19 cellular contexts compared by ENCODE assay signal in the genomic region with DNA sequence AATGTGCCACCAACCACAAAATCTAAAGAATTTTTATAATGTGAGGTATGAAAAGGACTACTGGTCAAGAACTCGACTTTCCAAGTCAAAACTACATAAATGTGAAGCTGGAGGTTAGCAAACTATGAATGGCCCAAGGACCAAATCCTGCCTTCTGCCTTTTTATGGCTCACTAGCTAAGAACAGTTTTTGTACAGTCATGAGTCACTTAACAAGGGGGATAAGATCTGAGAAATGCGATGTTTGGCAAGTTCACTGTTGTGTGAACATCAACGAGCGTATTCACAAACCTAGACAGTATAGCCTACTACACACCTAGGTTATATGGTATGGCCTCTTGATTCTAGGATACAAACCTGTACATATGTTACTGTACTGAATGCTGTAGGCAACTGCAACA. TPM values are rescaled to one million over a fixed set of nuclear protein-coding genes. Genes with fewer than 3 reads are reported as not detected.
DNase-seq lines count a peak whose midpoint lies in the region; ATAC-seq and TF ChIP-seq lines count a peak whose summit lies in the region.
"Had no signal": no experiment of that assay in that cellular context is flagged by ENCODE, and none has a peak within 500 bp of the region (broad histone marks: within the 10 kb centered on the region; RNA-seq: fewer than 3 reads in every experiment).

No MANE protein-coding gene starts in this region.

- TF ChIP-seq POLR2A in testis (IDR thresholded peaks at IDR 0.05) = no peak

- H3K4me3 Mint-ChIP-seq in activated T-helper 1 cell treated with anti-CD3 and anti-CD28 coated beads, Interleukin-12 subunit alpha, Interleukin-12 subunit beta, Interleukin-2, Interleukin-4 antibody, amounts not matched to agents 30 ng/mL and 10 ng/mL and 1 ng/mL, durations not matched to agents 14 hours and 24 hours and 36 hours = no peak overlapping the region
- H3K4me3 Mint-ChIP-seq: activated CD8-positive, alpha-beta T cell treated with anti-CD3 and anti-CD28 coated beads for 36 hours; type B pancreatic cell had no signal

- H3K4me3 ChIP-seq in HEK293 (ENCODE audit: low read depth, low read length) = no peak overlapping the region
- no peak overlapping the region for H3K4me3 ChIP-seq in astrocyte of the spinal cord (ENCODE audit: low read depth, low read length)
- H3K4me3 ChIP-seq in testis = no peak overlapping the region
- H3K4me3 ChIP-seq: GM12878, pancreas had no signal

- H3K4me1 ChIP-seq in HEK293 (ENCODE audit: control insufficient read depth, insufficient read depth, low read length) (peaks cover 56% of the 10 kb centered on the region), testis (peaks cover 24% of the 10 kb centered on the region)

- WGBS in testis, 2 donors = 85 to 88% methylated on average over 4 of the region's 4 CpGs

- H3K9me3 ChIP-seq in HEK293 (ENCODE audit: control insufficient read depth, insufficient read depth, low read depth, low read length) = no peaks in the 10 kb centered on the region
- no peaks in the 10 kb centered on the region for H3K9me3 ChIP-seq in testis
- H3K9me3 ChIP-seq: pancreas had no signal

- H3K27ac Mint-ChIP-seq in activated T-helper 1 cell treated with anti-CD3 and anti-CD28 coated beads, Interleukin-12 subunit alpha, Interleukin-12 subunit beta, Interleukin-2, Interleukin-4 antibody, amounts not matched to agents 30 ng/mL and 10 ng/mL and 1 ng/mL, durations not matched to agents 14 hours and 24 hours and 36 hours = no peak overlapping the region
- H3K27ac Mint-ChIP-seq: activated CD8-positive, alpha-beta T cell treated with anti-CD3 and anti-CD28 coated beads for 36 hours; type B pancreatic cell had no signal

- no peak for ATAC-seq in HG03565 (IDR thresholded peaks at IDR 0.05; ENCODE audit: unreplicated experiment)
- ATAC-seq: activated CD8-positive, alpha-beta T cell treated with anti-CD3 and anti-CD28 coated beads for 36 hours; GM12878; pancreas had no signal

- TF ChIP-seq CTCF in HEK293 (tag by site-specific recombination; IDR thresholded peaks at IDR 0.05) (no peak), astrocyte of the spinal cord (IDR thresholded peaks at IDR 0.05; ENCODE audit: low read depth, low read length) (no peak), testis (IDR thresholded peaks at IDR 0.05) (no peak)

- DNase-seq in ACHN (peak; percentile 67), astrocyte of the spinal cord (ENCODE audit: low read depth, low spot score) (peak; percentile 64), kidney tubule cell (ENCODE audit: low spot score) (peak; percentile 77), testis (no peak), NCI-H1048 (lab: John Stamatoyannopoulos, UW) (no peak)
- DNase-seq in activated T-helper 1 cell treated with anti-CD3 and anti-CD28 coated beads, Interleukin-12 subunit alpha, Interleukin-12 subunit beta, Interleukin-2, Interleukin-4 antibody, amounts not matched to agents 30 ng/mL and 10 ng/mL and 1 ng/mL, durations not matched to agents 14 hours and 24 hours and 36 hours (ENCODE audit: low spot score) = no peak
- DNase-seq: activated CD8-positive, alpha-beta T cell treated with anti-CD3 and anti-CD28 coated beads for 36 hours; activated gamma-delta T cell; central memory CD4-positive, alpha-beta T cell; DMS153; NCI-H1694; NCI-H748 treated with DMSO at 0.1 percent for 48 hours; SIG-M5; stimulated activated CD4-positive, alpha-beta T cell treated with anti-CD3 and anti-CD28 coated beads, Interleukin-15, amount 100 ng/mL, for 24 hours had no signal

- CTCF ChIA-PET in HEK293 (lab: Yijun Ruan, JAX) = interaction anchor here (3.9 kb wide), 1 partner anchor 38 kb away, joined by 25 read pairs; no protein-coding TSS in a partner anchor

- intact Hi-C loops in testis (cut with DNase I; ENCODE audit: low total_unique reads) = no loop called here
- intact Hi-C loops in activated T-helper 1 cell treated with anti-CD3 and anti-CD28 coated beads, Interleukin-12 subunit alpha, Interleukin-12 subunit beta, Interleukin-2, Interleukin-4 antibody, amounts not matched to agents 30 ng/mL and 10 ng/mL and 1 ng/mL, durations not matched to agents 14 hours and 24 hours and 36 hours (cut with micrococcal nuclease) = loop anchor here (2.0 kb wide), 1 partner anchor 132 kb away; no protein-coding TSS in a partner anchor

- no peaks in the 10 kb centered on the region for H3K27me3 ChIP-seq in testis
- H3K27me3 ChIP-seq: pancreas had no signal

- in situ Hi-C loops in ACHN (cut with HindIII; ENCODE audit: low pct_ligation_motif_present, low pct_unique_long_range_greater_than_20kb, low sequenced_read_pairs) = no loop called here
- in situ Hi-C loops in astrocyte of the spinal cord (cut with HindIII; ENCODE audit: low sequenced_read_pairs) = no loop called here

- H3K27ac ChIP-seq in HEK293 (ENCODE audit: extremely low read depth, low read depth, low read length) = no peak overlapping the region
- H3K27ac ChIP-seq in testis = no peak overlapping the region
- H3K27ac ChIP-seq: pancreas had no signal

- H3K9me3 Mint-ChIP-seq in activated T-helper 1 cell treated with anti-CD3 and anti-CD28 coated beads, Interleukin-12 subunit alpha, Interleukin-12 subunit beta, Interleukin-2, Interleukin-4 antibody, amounts not matched to agents 30 ng/mL and 10 ng/mL and 1 ng/mL, durations not matched to agents 14 hours and 24 hours and 36 hours = no peaks in the 10 kb centered on the region
- H3K9me3 Mint-ChIP-seq: activated CD8-positive, alpha-beta T cell treated with anti-CD3 and anti-CD28 coated beads for 36 hours; type B pancreatic cell had no signal

- H3K36me3 ChIP-seq in HEK293 (ENCODE audit: control insufficient read depth in 2 of 2, insufficient read depth in 1 of 2, low read length in 2 of 2) (peaks cover 0 to 2% of the 10 kb centered on the region in 2 experiments; a peak in 2 of 3 replicates), testis (ENCODE audit: low read depth, missing control alignments) (no peaks in the 10 kb centered on the region)
- H3K36me3 ChIP-seq: pancreas had no signal

- H3K4me1 Mint-ChIP-seq in activated T-helper 1 cell treated with anti-CD3 and anti-CD28 coated beads, Interleukin-12 subunit alpha, Interleukin-12 subunit beta, Interleukin-2, Interleukin-4 antibody, amounts not matched to agents 30 ng/mL and 10 ng/mL and 1 ng/mL, durations not matched to agents 14 hours and 24 hours and 36 hours (ENCODE audit: low read depth) = peaks cover 28% of the 10 kb centered on the region

- no peaks in the 10 kb centered on the region for H3K36me3 Mint-ChIP-seq in activated T-helper 1 cell treated with anti-CD3 and anti-CD28 coated beads, Interleukin-12 subunit alpha, Interleukin-12 subunit beta, Interleukin-2, Interleukin-4 antibody, amounts not matched to agents 30 ng/mL and 10 ng/mL and 1 ng/mL, durations not matched to agents 14 hours and 24 hours and 36 hours (ENCODE audit: low read depth)
- H3K36me3 Mint-ChIP-seq: type B pancreatic cell had no signal

- no peaks in the 10 kb centered on the region for H3K27me3 Mint-ChIP-seq in activated T-helper 1 cell treated with anti-CD3 and anti-CD28 coated beads, Interleukin-12 subunit alpha, Interleukin-12 subunit beta, Interleukin-2, Interleukin-4 antibody, amounts not matched to agents 30 ng/mL and 10 ng/mL and 1 ng/mL, durations not matched to agents 14 hours and 24 hours and 36 hours (ENCODE audit: insufficient read depth)
- H3K27me3 Mint-ChIP-seq: type B pancreatic cell had no signal

- POLR2A ChIA-PET in HEK293 (lab: Yijun Ruan, JAX) = no interaction called here

TF ChIP-seq in HEK293, 187 proteins besides CTCF, POLR2A, EP300 and RAD21:
- TF ChIP-seq, protein P1, sequence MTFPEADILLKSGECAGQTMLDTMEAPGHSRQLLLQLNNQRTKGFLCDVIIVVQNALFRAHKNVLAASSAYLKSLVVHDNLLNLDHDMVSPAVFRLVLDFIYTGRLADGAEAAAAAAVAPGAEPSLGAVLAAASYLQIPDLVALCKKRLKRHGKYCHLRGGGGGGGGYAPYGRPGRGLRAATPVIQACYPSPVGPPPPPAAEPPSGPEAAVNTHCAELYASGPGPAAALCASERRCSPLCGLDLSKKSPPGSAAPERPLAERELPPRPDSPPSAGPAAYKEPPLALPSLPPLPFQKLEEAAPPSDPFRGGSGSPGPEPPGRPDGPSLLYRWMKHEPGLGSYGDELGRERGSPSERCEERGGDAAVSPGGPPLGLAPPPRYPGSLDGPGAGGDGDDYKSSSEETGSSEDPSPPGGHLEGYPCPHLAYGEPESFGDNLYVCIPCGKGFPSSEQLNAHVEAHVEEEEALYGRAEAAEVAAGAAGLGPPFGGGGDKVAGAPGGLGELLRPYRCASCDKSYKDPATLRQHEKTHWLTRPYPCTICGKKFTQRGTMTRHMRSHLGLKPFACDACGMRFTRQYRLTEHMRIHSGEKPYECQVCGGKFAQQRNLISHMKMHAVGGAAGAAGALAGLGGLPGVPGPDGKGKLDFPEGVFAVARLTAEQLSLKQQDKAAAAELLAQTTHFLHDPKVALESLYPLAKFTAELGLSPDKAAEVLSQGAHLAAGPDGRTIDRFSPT (tag by site-specific recombination; IDR thresholded peaks at IDR 0.05) = no peak
- TF ChIP-seq ZNF221 (tag by site-specific recombination; IDR thresholded peaks at IDR 0.05; ENCODE audit: borderline replicate concordance) (no peak), GLI2 (tag by site-specific recombination; IDR thresholded peaks at IDR 0.05; ENCODE audit: borderline replicate concordance, low read depth) (no peak), ZNF677 (tag by site-specific recombination; IDR thresholded peaks at IDR 0.05) (0 out of 2 replicates have a peak, but pooled peaks have one; percentile 25), PRDM6 (tag by site-specific recombination; IDR thresholded peaks at IDR 0.05) (0 out of 2 replicates have a peak, but pooled peaks have one; percentile 15)

RNA-seq across cellular contexts. Expression of gene FERMT2, which starts 28.2 kb away (rescaled TPM):
- total RNA-seq in testis = 10 to 100 TPM; 36.8 to 45.7 TPM
- polyA plus RNA-seq in testis (ENCODE audit: insufficient read depth, low read depth, low replicate concordance) = 37.6 TPM
- 1.3 and 2.1 TPM in 2 replicates for total RNA-seq in activated T-helper 1 cell treated with anti-CD3 and anti-CD28 coated beads, Interleukin-12 subunit alpha, Interleukin-12 subunit beta, Interleukin-2, Interleukin-4 antibody, amounts not matched to agents 30 ng/mL and 10 ng/mL and 1 ng/mL, durations not matched to agents 14 hours and 24 hours and 36 hours

Comparison
In these comparisons a context has a peak if more than half of its experiments do, and no peak if none do; other contexts are left out.
1. DNase-seq: peak in ACHN (single experiment), astrocyte of the spinal cord (single experiment) and kidney tubule cell (single experiment); none in testis (single experiment), activated T-helper 1 cell treated with anti-CD3 and anti-CD28 coated beads, Interleukin-12 subunit alpha, Interleukin-12 subunit beta, Interleukin-2, Interleukin-4 antibody, amounts not matched to agents 30 ng/mL and 10 ng/mL and 1 ng/mL, durations not matched to agents 14 hours and 24 hours and 36 hours (single experiment) and NCI-H1048 (single experiment).
2. RNA of gene FERMT2, which starts 28.2 kb away (total RNA-seq): 36.8 to 45.7 TPM in testis; 1.3 to 2.1 TPM in activated T-helper 1 cell treated with anti-CD3 and anti-CD28 coated beads, Interleukin-12 subunit alpha, Interleukin-12 subunit beta, Interleukin-2, Interleukin-4 antibody, amounts not matched to agents 30 ng/mL and 10 ng/mL and 1 ng/mL, durations not matched to agents 14 hours and 24 hours and 36 hours; every median in the first group is over 10 times any median in the second.